35 cellular contexts compared by ENCODE assay signal in genomic region chr10:79910344-79910743, GRCh38. TPM values are rescaled to one million over a fixed set of nuclear protein-coding genes. Genes with fewer than 3 reads are reported as not detected.
DNase-seq lines count a peak whose midpoint lies in the region; ATAC-seq and TF ChIP-seq lines count a peak whose summit lies in the region.
"Had no signal": no experiment of that assay in that cellular context is flagged by ENCODE, and none has a peak within 500 bp of the region (broad histone marks: within the 10 kb centered on the region; RNA-seq: fewer than 3 reads in every experiment).

No MANE protein-coding gene starts in this region.

- H3K4me3 ChIP-seq in suprapubic skin = no peak overlapping the region
- H3K4me3 ChIP-seq: ascending aorta, esophagus muscularis mucosa, HAP-1, hepatocyte, MG63, vagina had no signal

- TF ChIP-seq CTCF in suprapubic skin (IDR thresholded peaks at IDR 0.05) = no peak

- no peaks in the 10 kb centered on the region for H3K9me3 ChIP-seq in suprapubic skin
- H3K9me3 ChIP-seq: ascending aorta, esophagus muscularis mucosa, HAP-1, MG63, neutrophil, vagina had no signal

- TF ChIP-seq EP300 in suprapubic skin (IDR thresholded peaks at IDR 0.05) = no peak

- H3K4me1 ChIP-seq in suprapubic skin = peaks cover 4% of the 10 kb centered on the region
- H3K4me1 ChIP-seq: foreskin keratinocyte, HAP-1 had no signal

- DNase-seq in MV-4-11 (lab: John Stamatoyannopoulos, UW) (peak; percentile 19), left lobe of liver (ENCODE audit: low spot score) (no peak), suprapubic skin (ENCODE audit: low spot score in 2 of 2) (no peak), DMS79 treated with DMSO at 0.1 percent for 48 hours (lab: John Stamatoyannopoulos, UW) (no peak), epidermal melanocyte (ENCODE audit: insufficient read length, low spot score) (no peak)
- DNase-seq: activated CD4-positive, alpha-beta T cell treated with anti-CD3 and anti-CD28 coated beads for 36 hours; activated effector memory CD4-positive, alpha-beta T cell treated with anti-CD3 and anti-CD28 coated beads, Interleukin-2, amount 50 U/mL, for 16 hours; activated naive CD8-positive, alpha-beta T cell treated with anti-CD3 and anti-CD28 coated beads for 36 hours; C1 segment of cervical spinal cord; caudate nucleus; cortex of kidney; DND-41; endodermal cell; foreskin keratinocyte; MG63; NCI-H1436 treated with DMSO at 0.1 percent for 48 hours; NCI-H446; NCI-H82; stimulated activated naive CD4-positive, alpha-beta T cell treated with Interleukin-2 at 50 U/mL for 16 hours; T-helper 17 cell had no signal

- ATAC-seq in GM18867 (IDR thresholded peaks at IDR 0.05; ENCODE audit: unreplicated experiment) (peak; percentile 59), HG02678 (IDR thresholded peaks at IDR 0.05; ENCODE audit: unreplicated experiment) (peak; percentile 45), left lobe of liver (peak; percentile 81), HG03342 (IDR thresholded peaks at IDR 0.05; ENCODE audit: unreplicated experiment) (no peak)
- ATAC-seq: activated CD4-positive, alpha-beta T cell treated with anti-CD3 and anti-CD28 coated beads for 36 hours; foreskin keratinocyte; SK-N-SH treated with all-trans-retinoic acid at 6 μM for 48 hours; T-helper 17 cell had no signal

- H3K27me3 ChIP-seq in suprapubic skin = peaks cover 8% of the 10 kb centered on the region
- H3K27me3 ChIP-seq: ascending aorta, esophagus muscularis mucosa, vagina had no signal

- H3K36me3 ChIP-seq in suprapubic skin = no peaks in the 10 kb centered on the region
- H3K36me3 ChIP-seq: ascending aorta, esophagus muscularis mucosa, HAP-1, MG63, neutrophil, vagina had no signal

- WGBS in suprapubic skin = 86% methylated on average over 3 of the region's 3 CpGs

- H3K27ac ChIP-seq in suprapubic skin = no peak overlapping the region
- H3K27ac ChIP-seq: ascending aorta, esophagus muscularis mucosa, foreskin keratinocyte, hepatocyte, neutrophil, vagina had no signal

- no peak for TF ChIP-seq POLR2A in suprapubic skin (IDR thresholded peaks at IDR 0.05)

RNA-seq across cellular contexts. Expression of gene SFTPD, which starts 38.6 kb away (rescaled TPM):
- total RNA-seq in left lobe of liver (0.73 TPM), suprapubic skin (1 to 10 TPM in 3 of 4 donors, not detected in 1; 2.7 to 4.7 (median 3.0) TPM)
- total RNA-seq: activated CD4-positive, alpha-beta T cell treated with anti-CD3 and anti-CD28 coated beads for 36 hours; activated naive CD8-positive, alpha-beta T cell treated with anti-CD3 and anti-CD28 coated beads for 36 hours; ascending aorta; HT-29; mesenteric fat pad; OCI-LY7; pulmonary artery endothelial cell; skeletal muscle tissue; T-helper 17 cell; vagina had no signal
